Comparison of ENCODE assay signal across 5 cellular contexts in genomic region chr15:85834651-85835050, GRCh38.
"Had no signal": no experiment of that assay in that cellular context is flagged by ENCODE, and none has a peak within 500 bp of the region (broad histone marks: within the 10 kb centered on the region; RNA-seq: fewer than 3 reads in every experiment).

No MANE protein-coding gene starts in this region.

- DNase-seq: H9, HCEC 1CT, IMR-90 had no signal

- H3K9me3 Mint-ChIP-seq: GM23338, H9 had no signal

- H3K4me3 Mint-ChIP-seq: GM23338, H9 had no signal

- H3K27ac Mint-ChIP-seq: GM23338, H9 had no signal

- ATAC-seq: GM23338, K562 had no signal

- H3K4me3 ChIP-seq: GM23338, K562 had no signal
